Comparison of ENCODE assay signal across 20 cellular contexts in the genomic region with DNA sequence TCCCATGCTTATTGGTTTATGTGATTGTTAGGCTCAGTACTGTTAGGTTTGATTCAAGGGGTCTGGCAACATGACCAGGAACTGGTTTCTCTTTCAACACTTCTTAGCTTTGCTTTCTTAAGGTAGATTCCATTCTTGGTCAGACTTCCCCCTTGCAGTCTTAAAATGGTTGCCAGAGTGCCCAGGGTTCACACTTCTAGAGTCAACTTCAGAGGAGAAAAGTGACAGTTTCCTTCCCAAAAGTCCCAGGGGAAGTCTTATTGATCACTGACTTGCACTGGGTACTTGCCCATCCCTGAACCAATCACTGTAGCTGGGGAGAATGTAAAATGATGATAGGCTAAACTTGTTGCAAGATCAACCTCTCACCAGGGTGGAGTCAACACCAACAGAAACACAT. TPM values are rescaled to one million over a fixed set of nuclear protein-coding genes. Genes with fewer than 3 reads are reported as not detected.
DNase-seq lines count a peak whose midpoint lies in the region; ATAC-seq and TF ChIP-seq lines count a peak whose summit lies in the region.
"Had no signal": no experiment of that assay in that cellular context is flagged by ENCODE, and none has a peak within 500 bp of the region (broad histone marks: within the 10 kb centered on the region; RNA-seq: fewer than 3 reads in every experiment).

No MANE protein-coding gene starts in this region.

- H2BK12ac ChIP-seq in trophoblast cell (ENCODE audit: low read length), result no peak overlapping the region

- no peak overlapping the region for H2AK5ac ChIP-seq in trophoblast cell (ENCODE audit: low read length)

- no peaks in the 10 kb centered on the region for H3K9me3 ChIP-seq in trophoblast cell (ENCODE audit: insufficient read depth, low read depth, low read length)
- H3K9me3 ChIP-seq: uterus had no signal

- H3K79me2 ChIP-seq in trophoblast cell (ENCODE audit: control insufficient read depth, insufficient read depth, low read length, poor library complexity), result no peaks in the 10 kb centered on the region

- no peak overlapping the region for H2BK5ac ChIP-seq in trophoblast cell (ENCODE audit: low read depth, low read length, poor library complexity)

- POLR2A ChIA-PET in GM10248 (lab: Yijun Ruan, JAX), result interaction anchor here (0.6 to 1.1 kb wide), 2 partner anchors 17 to 926 kb away, joined by 4 read pairs; no protein-coding TSS in a partner anchor

- ATAC-seq in GM18858 (IDR thresholded peaks at IDR 0.05; ENCODE audit: unreplicated experiment) (peak; percentile 50), GM21619 (IDR thresholded peaks at IDR 0.05; ENCODE audit: unreplicated experiment) (peak; percentile 71), HG03159 (IDR thresholded peaks at IDR 0.05; ENCODE audit: unreplicated experiment) (peak; percentile 67), HG03342 (IDR thresholded peaks at IDR 0.05; ENCODE audit: unreplicated experiment) (no peak), GM18873 (IDR thresholded peaks at IDR 0.05; ENCODE audit: low FRiP score, unreplicated experiment) (no peak)
- ATAC-seq: CD8-positive, alpha-beta T cell had no signal

- no peak overlapping the region for H3K9ac ChIP-seq in trophoblast cell (ENCODE audit: low read length)

- no peak overlapping the region for H4K91ac ChIP-seq in trophoblast cell (ENCODE audit: low read depth, low read length)

- H3K27me3 ChIP-seq in trophoblast cell (ENCODE audit: insufficient read depth, low read length), result no peaks in the 10 kb centered on the region
- H3K27me3 ChIP-seq: uterus had no signal

- H3K23ac ChIP-seq in trophoblast cell (ENCODE audit: low read length), result no peak overlapping the region

- no peak overlapping the region for H4K12ac ChIP-seq in trophoblast cell (ENCODE audit: low read depth, low read length)

- H3K79me1 ChIP-seq in trophoblast cell (ENCODE audit: low read length), result no peaks in the 10 kb centered on the region

- CTCF ChIA-PET in GM10248 (lab: Yijun Ruan, JAX), result interaction anchor here (1.0 to 1.9 kb wide), 3 partner anchors 17 to 46 kb away, joined by 3 to 4 read pairs (median 3); no protein-coding TSS in a partner anchor

- no peaks in the 10 kb centered on the region for H3K36me3 ChIP-seq in trophoblast cell (ENCODE audit: control insufficient read depth in 1 of 2, insufficient read depth in 2 of 2, low read length in 2 of 2)
- H3K36me3 ChIP-seq: uterus had no signal

- H3K4me2 ChIP-seq in trophoblast cell (ENCODE audit: low read length), result no peak overlapping the region

- no peak overlapping the region for H2AFZ ChIP-seq in trophoblast cell (ENCODE audit: insufficient read depth, low read length, poor library complexity)

- no peak overlapping the region for H3K18ac ChIP-seq in trophoblast cell (ENCODE audit: low read length)

- no peak overlapping the region for H3K4ac ChIP-seq in trophoblast cell (ENCODE audit: low read depth, low read length)

- TF ChIP-seq CTCF in GM10248 (IDR thresholded peaks at IDR 0.05; ENCODE audit: control extremely low read depth, extremely low read depth, low read depth, missing control alignments), result no peak

- H2BK120ac ChIP-seq in trophoblast cell (ENCODE audit: insufficient read depth, low read length, poor library complexity), result no peak overlapping the region

- DNase-seq in GM10248 (ENCODE audit: extremely low spot score) (peak; percentile 44), H4 (ENCODE audit: low spot score) (no peak), trophoblast cell (no peak)
- DNase-seq: activated CD8-positive, alpha-beta memory T cell treated with anti-CD3 and anti-CD28 coated beads for 24 hours; activated effector memory CD4-positive, alpha-beta T cell treated with Interleukin-2 at 50 U/mL for 16 hours; anterior cingulate cortex; CD8-positive, alpha-beta T cell; DND-41; H7; kidney; mesenchymal stem cell; NCI-H1417; SW 1271; uterus had no signal

- H3K4me3 ChIP-seq in trophoblast cell (ENCODE audit: low read depth, low read length), result no peak overlapping the region
- H3K4me3 ChIP-seq: uterus had no signal

- H4K8ac ChIP-seq in trophoblast cell (ENCODE audit: low read depth, low read length), result no peak overlapping the region

- no peak overlapping the region for H3K14ac ChIP-seq in trophoblast cell (ENCODE audit: low read length)

- no peak overlapping the region for H3K27ac ChIP-seq in trophoblast cell (ENCODE audit: low read depth, low read length)
- H3K27ac ChIP-seq: RWPE1, uterus had no signal

- peaks cover 7 to 14% of the 10 kb centered on the region in 2 experiments for H3K4me1 ChIP-seq in trophoblast cell (ENCODE audit: control insufficient read depth in 1 of 2, insufficient read depth in 2 of 2, low read length in 2 of 2)
- H3K4me1 ChIP-seq: uterus had no signal

RNA-seq across cellular contexts. Expression of gene MGLL, which starts 14.1 kb away (rescaled TPM):
- total RNA-seq in H4 (2014; rRNA removed; shearing (Covaris generic)), result 2.1 and 4.6 TPM in 2 replicates
- polyA plus RNA-seq in trophoblast cell (2013), result 8.0 and 9.2 TPM in 2 replicates

Comparison
In these comparisons a context has a peak if more than half of its experiments do, and no peak if none do; other contexts are left out.
1. ATAC-seq: peak in GM18858 (single experiment), GM21619 (single experiment) and HG03159 (single experiment); none in HG03342 (single experiment) and GM18873 (single experiment).